Comparison of ENCODE assay signal across 1 cellular context in genomic region chr17:41959336-41960095, GRCh38.
A peak's percentile ranks its signal among the peaks of the same experiment; 100 is the strongest.
TF ChIP-seq lines count a peak whose summit lies in the region.

No MANE protein-coding gene starts in this region.

TF ChIP-seq in HepG2, 621 proteins besides CTCF, POLR2A, EP300 and RAD21 (continued from another document and continues in another):
- TF ChIP-seq HNF1B (CRISPR knock-in tag; IDR thresholded peaks at IDR 0.05) (no peak), ZNF337 (CRISPR knock-in tag; IDR thresholded peaks at IDR 0.05; ENCODE audit: borderline replicate concordance, low read depth) (0 out of 2 replicates have a peak, but pooled peaks have one; percentile 52), ETS1 (CRISPR knock-in tag; IDR thresholded peaks at IDR 0.05) (no peak; the same call in 1 of the 2 replicates), YEATS4 (CRISPR knock-in tag; IDR thresholded peaks at IDR 0.05; ENCODE audit: borderline replicate concordance) (no peak), KDM4B (CRISPR knock-in tag; IDR thresholded peaks at IDR 0.05) (0 out of 2 replicates have a peak, but pooled peaks have one; percentile 41), KDM5A (IDR thresholded peaks at IDR 0.05; ENCODE audit: borderline replicate concordance, low read length) (no peak), PAF1 (CRISPR knock-in tag; IDR thresholded peaks at IDR 0.05) (no peak), BRF2 (CRISPR knock-in tag; IDR thresholded peaks at IDR 0.05) (no peak), ZNF562 (CRISPR knock-in tag; IDR thresholded peaks at IDR 0.05; ENCODE audit: borderline replicate concordance) (no peak), RNF2 (conservative IDR thresholded peaks at IDR 0.05; ENCODE audit: low read depth) (0 out of 2 replicates have a peak, but pooled peaks have one; percentile 71), TFDP1 (CRISPR knock-in tag; IDR thresholded peaks at IDR 0.05; ENCODE audit: borderline replicate concordance) (0 out of 2 replicates have a peak, but pooled peaks have one; percentile 33), SIX4 (CRISPR knock-in tag; IDR thresholded peaks at IDR 0.05) (no peak), ATF7 (IDR thresholded peaks at IDR 0.05) (no peak), ATF7 (CRISPR knock-in tag; IDR thresholded peaks at IDR 0.05) (no peak), U2AF2 (IDR thresholded peaks at IDR 0.05; ENCODE audit: low read depth, low read length) (no peak), ZNF33B (CRISPR knock-in tag; IDR thresholded peaks at IDR 0.05) (no peak), RBAK (CRISPR knock-in tag; IDR thresholded peaks at IDR 0.05) (0 out of 2 replicates have a peak, but pooled peaks have one; percentile 44), TBX3 (IDR thresholded peaks at IDR 0.05; ENCODE audit: borderline replicate concordance) (no peak), NR2C2 (CRISPR knock-in tag; IDR thresholded peaks at IDR 0.05; ENCODE audit: borderline replicate concordance) (no peak), CEBPZ (IDR thresholded peaks at IDR 0.05; ENCODE audit: low read length) (no peak), CBX1 (IDR thresholded peaks at IDR 0.05; ENCODE audit: low read depth) (peak; percentile 54), CENPT (CRISPR knock-in tag; IDR thresholded peaks at IDR 0.05; ENCODE audit: low read depth) (no peak), CBX2 (IDR thresholded peaks at IDR 0.05; ENCODE audit: low read depth, low read length) (no peak), CBX2 (CRISPR knock-in tag; IDR thresholded peaks at IDR 0.05; ENCODE audit: low read depth) (no peak; the same call in 1 of the 2 replicates), NFIB (CRISPR knock-in tag; IDR thresholded peaks at IDR 0.05; ENCODE audit: borderline replicate concordance) (no peak), MLXIP (CRISPR knock-in tag; IDR thresholded peaks at IDR 0.05; ENCODE audit: borderline replicate concordance) (no peak), SRF (IDR thresholded peaks at IDR 0.05; ENCODE audit: low read depth, low read length) (no peak), NR2F6 (IDR thresholded peaks at IDR 0.05) (no peak), NR2F6 (CRISPR knock-in tag; IDR thresholded peaks at IDR 0.05) (peak; percentile 47; the same call in 1 of the 2 replicates), ZNF775 (CRISPR knock-in tag; IDR thresholded peaks at IDR 0.05; ENCODE audit: borderline replicate concordance) (no peak), IRF9 (CRISPR knock-in tag; IDR thresholded peaks at IDR 0.05; ENCODE audit: borderline replicate concordance) (no peak; the same call in 1 of the 2 replicates), ARID2 (CRISPR knock-in tag; IDR thresholded peaks at IDR 0.05; ENCODE audit: borderline replicate concordance) (0 out of 2 replicates have a peak, but pooled peaks have one; percentile 22), ZNF343 (CRISPR knock-in tag; IDR thresholded peaks at IDR 0.05) (no peak), RBFOX2 (IDR thresholded peaks at IDR 0.05; ENCODE audit: low read depth, low read length) (no peak), SPEN (CRISPR knock-in tag; IDR thresholded peaks at IDR 0.05; ENCODE audit: low read depth) (peak; percentile 37), ZNF318 (CRISPR knock-in tag; IDR thresholded peaks at IDR 0.05) (no peak), JUND (CRISPR knock-in tag; IDR thresholded peaks at IDR 0.05) (no peak), ZNF639 (CRISPR knock-in tag; conservative IDR thresholded peaks at IDR 0.05) (no peak)
